Comparison of ENCODE assay signal across 28 cellular contexts in the genomic region with DNA sequence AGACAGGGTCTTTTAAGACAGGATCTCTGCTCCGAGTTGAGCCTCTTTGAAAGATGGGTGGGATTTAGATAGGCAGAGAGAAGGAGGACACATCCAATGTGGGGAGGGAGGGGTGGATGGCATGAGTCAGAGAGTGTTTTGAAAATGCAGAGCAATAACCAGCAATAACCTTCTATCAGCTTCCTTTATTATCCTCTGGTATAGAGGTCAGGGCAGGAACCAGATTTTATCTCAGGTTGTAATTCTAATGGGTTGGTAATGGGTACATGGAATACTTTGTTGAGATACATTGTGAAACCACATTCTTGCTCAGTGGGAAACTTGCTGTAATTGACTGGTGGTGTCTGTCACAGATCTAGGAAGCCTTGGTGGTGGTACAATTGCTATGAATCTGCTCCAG. TPM values are rescaled to one million over a fixed set of nuclear protein-coding genes. Genes with fewer than 3 reads are reported as not detected.
DNase-seq lines count a peak whose midpoint lies in the region; ATAC-seq, FAIRE-seq and TF ChIP-seq lines count a peak whose summit lies in the region.
"Had no signal": no experiment of that assay in that cellular context is flagged by ENCODE, and none has a peak within 500 bp of the region (broad histone marks: within the 10 kb centered on the region; RNA-seq: fewer than 3 reads in every experiment).

No MANE protein-coding gene starts in this region.

- no peak for ATAC-seq in stimulated activated naive CD8-positive, alpha-beta T cell treated with anti-CD3 and anti-CD28 coated beads, Interleukin-15, amount 100 ng/mL, for 72 hours
- ATAC-seq: GM23338, Panc1 had no signal

- no peaks in the 10 kb centered on the region for H3K9me2 ChIP-seq in hepatocyte (replicated peaks; ENCODE audit: insufficient read depth)

- H4K20me1 ChIP-seq in hepatocyte (ENCODE audit: insufficient read depth, poor library complexity, severe bottlenecking), result no peaks in the 10 kb centered on the region
- H4K20me1 ChIP-seq: BLaER1 had no signal

- TF ChIP-seq CTCF in NB4 (IDR thresholded peaks at IDR 0.05; ENCODE audit: low read depth, low read length), result no peak
- TF ChIP-seq CTCF in hepatocyte (IDR thresholded peaks at IDR 0.05; ENCODE audit: poor library complexity), result no peak

- H3K27ac Mint-ChIP-seq in stimulated activated naive CD8-positive, alpha-beta T cell treated with anti-CD3 and anti-CD28 coated beads, Interleukin-15, amount 100 ng/mL, for 72 hours, result no peak overlapping the region
- H3K27ac Mint-ChIP-seq: CD4-positive, alpha-beta memory T cell; GM23338; IgD-negative memory B cell had no signal

- no peaks in the 10 kb centered on the region for H3K79me2 ChIP-seq in hepatocyte

- H3K27ac ChIP-seq in hepatocyte (no peak overlapping the region), small intestine (ENCODE audit: low read depth in 1 of 2, low read length in 1 of 2) (peak overlapping the region; percentile 16 to 72)
- H3K27ac ChIP-seq: BLaER1, SJSA1 had no signal

- DNase-seq in LoVo (ENCODE audit: low spot score), result peak; percentile 60
- DNase-seq in NB4 (ENCODE audit: low read depth), result peak; percentile 53
- peak; percentile 16 for DNase-seq in hepatocyte (ENCODE audit: low spot score)
- peak; percentile 94 for DNase-seq in small intestine
- DNase-seq in AML-193 (lab: John Stamatoyannopoulos, UW), result no peak
- DNase-seq in HuH-7.5 (ENCODE audit: low spot score), result no peak
- no peak for DNase-seq in stimulated activated naive CD8-positive, alpha-beta T cell treated with anti-CD3 and anti-CD28 coated beads, Interleukin-15, amount 100 ng/mL, for 72 hours
- DNase-seq: Caco-2; CD4-positive, alpha-beta memory T cell; DMS 273 treated with DMSO at 0.1 percent for 48 hours; DMS79 treated with DMSO at 0.1 percent for 48 hours; Karpas-422; MG63; NCI-H1105; NCI-H146; NCI-H2029; NCI-H226; NCI-H524; NCI-H774; NK-92 treated with Interleukin-12 subunit alpha and Interleukin-12 subunit beta, amount 100 ng/mL, for 24 hours had no signal

- 24% methylated on average over 1 of the region's 1 CpG for WGBS in hepatocyte (ENCODE audit: low lambda C conversion rate, missing lambda C conversion rate)
- 22 to 56% (median 26%) methylated on average over 1 of the region's 1 CpG for WGBS in small intestine, 3 donors

- H3K27me3 ChIP-seq in hepatocyte, result peaks cover 22% of the 10 kb centered on the region
- peaks cover 0 to 2% of the 10 kb centered on the region in 2 donors for H3K27me3 ChIP-seq in small intestine (ENCODE audit: control insufficient read depth in 2 of 2, insufficient read depth in 2 of 2, low read length in 2 of 2)
- H3K27me3 ChIP-seq: BLaER1, MG63 had no signal

- H3K9me3 ChIP-seq in hepatocyte (ENCODE audit: low read depth), result no peaks in the 10 kb centered on the region
- H3K9me3 ChIP-seq in small intestine (ENCODE audit: control insufficient read depth, low read depth), result peaks cover 2% of the 10 kb centered on the region
- H3K9me3 ChIP-seq: Caco-2, MG63, SJSA1 had no signal

- H3K27me3 Mint-ChIP-seq in stimulated activated naive CD8-positive, alpha-beta T cell treated with anti-CD3 and anti-CD28 coated beads, Interleukin-15, amount 100 ng/mL, for 72 hours, result peaks cover 23% of the 10 kb centered on the region
- H3K27me3 Mint-ChIP-seq: CD4-positive, alpha-beta memory T cell had no signal

- no peak overlapping the region for H3K4me2 ChIP-seq in hepatocyte
- H3K4me2 ChIP-seq: GM23338 had no signal

- peaks cover 12% of the 10 kb centered on the region for H3K4me1 Mint-ChIP-seq in stimulated activated naive CD8-positive, alpha-beta T cell treated with anti-CD3 and anti-CD28 coated beads, Interleukin-15, amount 100 ng/mL, for 72 hours

- H3K36me3 ChIP-seq in hepatocyte (replicated peaks; ENCODE audit: insufficient read depth, low read depth), result no peaks in the 10 kb centered on the region
- H3K36me3 ChIP-seq in small intestine (ENCODE audit: control insufficient read depth in 2 of 2, insufficient read depth in 2 of 2, low read length in 2 of 2), result no peaks in the 10 kb centered on the region
- H3K36me3 ChIP-seq: BLaER1, HAP-1, MG63, SJSA1 had no signal

- H3K4me1 ChIP-seq in hepatocyte (ENCODE audit: insufficient read depth) (no peaks in the 10 kb centered on the region), small intestine (ENCODE audit: control insufficient read depth in 2 of 2, insufficient read depth in 1 of 2, low read depth in 1 of 2, low read length in 1 of 2) (peaks cover 0 to 2% of the 10 kb centered on the region in 2 donors)
- H3K4me1 ChIP-seq: Caco-2, SJSA1 had no signal

- no peak overlapping the region for H2AFZ ChIP-seq in hepatocyte
- H2AFZ ChIP-seq: GM23338 had no signal

- H3K4me3 Mint-ChIP-seq in stimulated activated naive CD8-positive, alpha-beta T cell treated with anti-CD3 and anti-CD28 coated beads, Interleukin-15, amount 100 ng/mL, for 72 hours, result no peak overlapping the region
- H3K4me3 Mint-ChIP-seq: CD4-positive, alpha-beta memory T cell; GM23338; IgD-negative memory B cell had no signal

- H3K9me3 Mint-ChIP-seq in stimulated activated naive CD8-positive, alpha-beta T cell treated with anti-CD3 and anti-CD28 coated beads, Interleukin-15, amount 100 ng/mL, for 72 hours, result peaks cover 4 to 6% of the 10 kb centered on the region in 2 donors

- H3K4me3 ChIP-seq in NB4 (ENCODE audit: low read depth, low read length), result no peak overlapping the region
- no peak overlapping the region for H3K4me3 ChIP-seq in hepatocyte
- H3K4me3 ChIP-seq in small intestine (ENCODE audit: low read depth in 1 of 2, low read length in 2 of 2), result no peak overlapping the region
- H3K4me3 ChIP-seq: BLaER1, GM23338, HAP-1, MG63, SJSA1 had no signal

- no peak for FAIRE-seq in small intestine (lab: Jason Lieb, UNC)
- FAIRE-seq: GM12891, HTR-8/SVneo had no signal

- TF ChIP-seq POLR2A in NB4 (IDR thresholded peaks at IDR 0.05; ENCODE audit: extremely low read depth, insufficient read length), result no peak

RNA-seq across cellular contexts. Expression of a gene that starts 37.6 kb away (rescaled TPM):
- not detected in 2 replicates for total RNA-seq in hepatocyte
- polyA plus RNA-seq in hepatocyte (not detected in 2 replicates), small intestine (not detected)
- total RNA-seq: Caco-2; CD4-positive, alpha-beta memory T cell; GM23338; SJSA1 had no signal
- polyA plus RNA-seq: CD4-positive, alpha-beta memory T cell; IgD-negative memory B cell had no signal

Comparison
In these comparisons a context has a peak if more than half of its experiments do, and no peak if none do; other contexts are left out.
1. DNase-seq: peak in LoVo (single experiment), NB4 (single experiment), hepatocyte (single experiment) and small intestine (single experiment); none in AML-193 (0 of 2), HuH-7.5 (single experiment) and stimulated activated naive CD8-positive, alpha-beta T cell treated with anti-CD3 and anti-CD28 coated beads, Interleukin-15, amount 100 ng/mL, for 72 hours (0 of 2).